Comparison of ENCODE assay signal across 9 cellular contexts in genomic region chr5:152505442-152506042, GRCh38.
A peak's percentile ranks its signal among the peaks of the same experiment; 100 is the strongest.
DNase-seq lines count a peak whose midpoint lies in the region; ATAC-seq, FAIRE-seq and TF ChIP-seq lines count a peak whose summit lies in the region.
"Had no signal": no experiment of that assay in that cellular context is flagged by ENCODE, and none has a peak within 500 bp of the region (broad histone marks: within the 10 kb centered on the region; RNA-seq: fewer than 3 reads in every experiment).

No MANE protein-coding gene starts in this region.

- no peaks in the 10 kb centered on the region for H3K9me1 ChIP-seq in K562 (ENCODE audit: control insufficient read depth, insufficient read depth, low read length)

- in situ Hi-C loops in GM23248 (cut with MboI) = no loop called here
- in situ Hi-C loops in KBM-7 (cut with MboI; ENCODE audit: low pct_unique_long_range_greater_than_20kb, low sequenced_read_pairs) = no loop called here
- in situ Hi-C loops in K562 (cut with MboI) = loop anchor here (10.0 kb wide), 1 partner anchor 671 kb away; no protein-coding TSS in a partner anchor

- CTCF ChIA-PET in K562 (lab: Yijun Ruan, JAX; ENCODE audit: low intra/inter-chr PET ratio) = no interaction called here

- no peak for FAIRE-seq in RCC 7860 (lab: Jason Lieb, UNC)
- peak; percentile 65 for FAIRE-seq in K562 (lab: Jason Lieb, UNC)

- intact Hi-C loops in K562 (cut with micrococcal nuclease) = loop anchor here (1.0 kb wide), 1 partner anchor 680 kb away; no protein-coding TSS in a partner anchor

- H3K4me2 ChIP-seq in GM23248 (ENCODE audit: unreplicated experiment) = no peak overlapping the region
- H3K4me2 ChIP-seq in K562 (ENCODE audit: insufficient read depth, low read length) = no peak overlapping the region

- H3F3A ChIP-seq in GM23248 (ENCODE audit: insufficient read depth) = no peaks in the 10 kb centered on the region

- peak in 2 of 3 experiments; percentile 52 to 55; a peak in 4 of 6 replicates for TF ChIP-seq CTCF in K562 (IDR thresholded peaks at IDR 0.05 in 2 of 3, conservative IDR thresholded peaks at IDR 0.05 in 1 of 3; ENCODE audit: insufficient read depth in 2 of 3, low read depth in 1 of 3, low read length in 3 of 3)

- ATAC-seq in K562 = peak; percentile 85
- ATAC-seq: naive thymus-derived CD8-positive, alpha-beta T cell had no signal

- no peaks in the 10 kb centered on the region for H3K9me2 ChIP-seq in GM23248 (ENCODE audit: insufficient read depth)

- TF ChIP-seq POLR2A in K562 (conservative IDR thresholded peaks at IDR 0.05) = no peak

- POLR2A ChIA-PET in K562 (lab: Yijun Ruan, JAX) = interaction anchor here (0.6 kb wide), 1 partner anchor 846 kb away, joined by 3 read pairs; no protein-coding TSS in a partner anchor

- no peaks in the 10 kb centered on the region for H3K79me2 ChIP-seq in GM23248 (ENCODE audit: insufficient read depth)
- H3K79me2 ChIP-seq in K562 (ENCODE audit: control insufficient read depth, insufficient read depth, low read length) = no peaks in the 10 kb centered on the region

- H3K27ac ChIP-seq in GM23248 = no peak overlapping the region
- H3K27ac ChIP-seq in K562 (ENCODE audit: extremely low read depth, low read depth, low read length) = no peak overlapping the region

- H4K20me1 ChIP-seq in GM23248 (ENCODE audit: insufficient read depth) = no peaks in the 10 kb centered on the region
- no peaks in the 10 kb centered on the region for H4K20me1 ChIP-seq in K562 (replicated peaks; ENCODE audit: control insufficient read depth, insufficient read depth, low read length)

- H3K9me3 ChIP-seq in GM23248 (ENCODE audit: low read depth) = no peaks in the 10 kb centered on the region
- no peaks in the 10 kb centered on the region for H3K9me3 ChIP-seq in K562 (replicated peaks; ENCODE audit: control insufficient read depth, insufficient read depth, low read depth, low read length)

- H3K9ac ChIP-seq in GM23248 (no peak overlapping the region), K562 (ENCODE audit: insufficient read depth in 1 of 2, low read depth in 2 of 2, low read length in 2 of 2) (no peak overlapping the region)

- no peaks in the 10 kb centered on the region for H3K4me1 ChIP-seq in GM23248 (ENCODE audit: insufficient read depth)
- no peaks in the 10 kb centered on the region for H3K4me1 ChIP-seq in K562 (replicated peaks in 1 of 2; ENCODE audit: control insufficient read depth in 2 of 2, insufficient read depth in 2 of 2, low read length in 2 of 2)

- no TSS peak for BruUV-seq in K562 (replicated peaks; lab: Mats Ljungman, UMichigan)

- TF ChIP-seq RAD21 in K562 (CRISPR knock-in tag; conservative IDR thresholded peaks at IDR 0.05 in 1 of 2, IDR thresholded peaks at IDR 0.05 in 1 of 2) = peak; percentile 30 to 57

- H3K27me3 ChIP-seq in GM23248 (replicated peaks; ENCODE audit: insufficient read depth) = peaks cover 9% of the 10 kb centered on the region; the same call in 1 of the 2 replicates
- H3K27me3 ChIP-seq in K562 (ENCODE audit: control insufficient read depth in 2 of 2, insufficient read depth in 2 of 2, low read length in 2 of 2) = no peaks in the 10 kb centered on the region

- no peak for TF ChIP-seq EP300 in K562 (IDR thresholded peaks at IDR 0.05; ENCODE audit: low read length)

- H2AFZ ChIP-seq in GM23248 (no peak overlapping the region), K562 (ENCODE audit: low read depth, low read length) (no peak overlapping the region)

- H3K4me3 ChIP-seq in GM23248 = no peak overlapping the region
- H3K4me3 ChIP-seq in K562 = no peak overlapping the region

- WGBS in GM23248 (ENCODE audit: low coverage in 1 of 2, low lambda C conversion rate in 2 of 2, missing lambda C conversion rate in 2 of 2), 2 experiments = 12 to 16% methylated on average over 8 of the region's 8 CpGs
- WGBS in K562 (ENCODE audit: insufficient coverage, low coverage, missing lambda C conversion rate) = 3% methylated on average over 8 of the region's 8 CpGs

- DNase-seq in activated CD4-positive, alpha-beta T cell treated with anti-CD3 and anti-CD28 coated beads for 24 hours (ENCODE audit: low read depth in 2 of 2) = peak; percentile 8 to 19
- no peak for DNase-seq in activated CD4-positive, alpha-beta T cell treated with anti-CD3 and anti-CD28 coated beads for 1 hour
- peak; percentile 70 for DNase-seq in GM23248
- DNase-seq in KBM-7 = peak; percentile 48
- peak; percentile 23 for DNase-seq in RCC 7860 (ENCODE audit: low spot score)
- DNase-seq in K562 (ENCODE audit: extremely low read depth in 1 of 4, low spot score in 3 of 4) = peak; percentile 9 to 53 (median 16)
- peak; percentile 54 for DNase-seq in iris pigment epithelial cell (ENCODE audit: low read depth)
- peak; percentile 12 to 34 for DNase-seq in stimulated activated CD4-positive, alpha-beta T cell treated with anti-CD3 and anti-CD28 coated beads, Interleukin-2, amount 100 ng/mL, for 48 hours

- no peaks in the 10 kb centered on the region for H3K36me3 ChIP-seq in GM23248 (ENCODE audit: low read depth)
- H3K36me3 ChIP-seq in K562 (ENCODE audit: control insufficient read depth, insufficient read depth, low read length) = no peaks in the 10 kb centered on the region

TF ChIP-seq in K562, 482 proteins besides CTCF, POLR2A, EP300 and RAD21 (continues in another document):
- no peak for TF ChIP-seq HDAC3 (IDR thresholded peaks at IDR 0.05; ENCODE audit: borderline replicate concordance, partially characterized antibody)
- no peak for TF ChIP-seq SUPT5H (IDR thresholded peaks at IDR 0.05)
- no peak for TF ChIP-seq BRD4 (IDR thresholded peaks at IDR 0.05)
- no peak for TF ChIP-seq CEBPZ (IDR thresholded peaks at IDR 0.05; ENCODE audit: borderline replicate concordance, low read depth, low read length)
- no peak for TF ChIP-seq KAT8 (IDR thresholded peaks at IDR 0.05; ENCODE audit: low read depth)
- TF ChIP-seq RBM17 (IDR thresholded peaks at IDR 0.05; ENCODE audit: borderline replicate concordance, low read depth, low read length) = no peak
- no peak for TF ChIP-seq CREBBP (IDR thresholded peaks at IDR 0.05; ENCODE audit: low read depth, low read length)
- no peak for TF ChIP-seq TAL1 (IDR thresholded peaks at IDR 0.05)
- TF ChIP-seq PHB (CRISPR knock-in tag; IDR thresholded peaks at IDR 0.05) = no peak
